3 cellular contexts compared by ENCODE assay signal in genomic region chr10:109280837-109281236, GRCh38.
A peak's percentile ranks its signal among the peaks of the same experiment; 100 is the strongest.
TF ChIP-seq lines count a peak whose summit lies in the region.

No MANE protein-coding gene starts in this region.

TF ChIP-seq in HepG2, 621 proteins besides CTCF, POLR2A, EP300 and RAD21:
- TF ChIP-seq PHF8 (CRISPR knock-in tag; IDR thresholded peaks at IDR 0.05), result no peak
- TF ChIP-seq ZNF326 (CRISPR knock-in tag; IDR thresholded peaks at IDR 0.05; ENCODE audit: borderline replicate concordance), result no peak
- TF ChIP-seq NR2C2 (CRISPR knock-in tag; IDR thresholded peaks at IDR 0.05; ENCODE audit: borderline replicate concordance), result no peak
- TF ChIP-seq SUZ12 (IDR thresholded peaks at IDR 0.05; ENCODE audit: low read depth, low read length), result no peak
- TF ChIP-seq ZBTB20 (CRISPR knock-in tag; IDR thresholded peaks at IDR 0.05; ENCODE audit: borderline replicate concordance, low read depth), result no peak
- peak; percentile 32 to 63; a peak in 3 of 4 replicates for TF ChIP-seq MAFK (conservative IDR thresholded peaks at IDR 0.05 in 1 of 2, IDR thresholded peaks at IDR 0.05 in 1 of 2; ENCODE audit: low read length in 2 of 2)
- no peak for TF ChIP-seq DNMT3B (CRISPR knock-in tag; conservative IDR thresholded peaks at IDR 0.05)
- TF ChIP-seq SP1 (IDR thresholded peaks at IDR 0.05), result no peak
- no peak for TF ChIP-seq SP1 (CRISPR knock-in tag; IDR thresholded peaks at IDR 0.05)
- no peak for TF ChIP-seq HIC2 (CRISPR knock-in tag; IDR thresholded peaks at IDR 0.05; ENCODE audit: low read depth)
- peak; percentile 28; the same call in 1 of the 2 replicates for TF ChIP-seq MAFF (IDR thresholded peaks at IDR 0.05; ENCODE audit: low read depth, low read length)
- no peak for TF ChIP-seq ZNF367 (CRISPR knock-in tag; IDR thresholded peaks at IDR 0.05; ENCODE audit: borderline replicate concordance)
- TF ChIP-seq FIP1L1 (IDR thresholded peaks at IDR 0.05; ENCODE audit: borderline replicate concordance, insufficient read depth, low read depth, low read length), result no peak
- TF ChIP-seq SMARCE1 (IDR thresholded peaks at IDR 0.05; ENCODE audit: borderline replicate concordance), result no peak
TF ChIP-seq in HepG2: peak in this region for 2.

TF ChIP-seq in A549, 52 proteins besides CTCF, POLR2A, EP300 and RAD21:
- peak; percentile 20 for TF ChIP-seq MAFK (IDR thresholded peaks at IDR 0.05; ENCODE audit: partially characterized antibody)
- TF ChIP-seq ZFP36 (IDR thresholded peaks at IDR 0.05; ENCODE audit: borderline replicate concordance, partially characterized antibody), result no peak

TF ChIP-seq in IMR-90, 13 proteins besides CTCF, POLR2A, EP300 and RAD21:
- TF ChIP-seq MAFK (IDR thresholded peaks at IDR 0.05; ENCODE audit: low read depth, low read length), result peak; percentile 62
- no peak for TF ChIP-seq BHLHE40 (IDR thresholded peaks at IDR 0.05; ENCODE audit: low read depth, low read length)
